Comparison of ENCODE assay signal across 26 cellular contexts in the genomic region with DNA sequence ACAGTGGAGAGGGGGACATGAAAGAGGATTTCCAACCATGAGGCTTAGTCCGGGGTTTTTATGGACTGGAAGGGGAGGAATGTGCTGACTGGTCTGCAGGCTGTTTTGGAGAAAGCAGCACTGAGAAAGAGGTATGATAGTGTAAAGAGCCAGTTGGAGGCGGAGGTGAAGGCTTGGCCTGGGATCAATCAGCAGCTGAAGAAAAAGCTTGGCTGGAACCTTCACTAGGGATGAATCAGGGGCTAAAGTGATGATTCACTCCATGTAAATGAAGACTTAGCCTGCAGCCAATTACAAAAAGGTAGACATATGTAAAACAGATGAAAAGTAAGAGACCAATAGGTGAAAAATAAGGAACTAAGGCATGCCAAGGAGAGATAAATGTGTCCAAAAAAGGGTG.
A peak's percentile ranks its signal among the peaks of the same experiment; 100 is the strongest.
DNase-seq lines count a peak whose midpoint lies in the region; ATAC-seq, FAIRE-seq and TF ChIP-seq lines count a peak whose summit lies in the region.
"Had no signal": no experiment of that assay in that cellular context is flagged by ENCODE, and none has a peak within 500 bp of the region (broad histone marks: within the 10 kb centered on the region; RNA-seq: fewer than 3 reads in every experiment).

No MANE protein-coding gene starts in this region.

- H3K27ac ChIP-seq in RWPE1 (no peak overlapping the region), endodermal cell (ENCODE audit: low read depth, low read length) (no peak overlapping the region), neural progenitor cell (no peak overlapping the region)
- H3K27ac ChIP-seq: BLaER1, dorsolateral prefrontal cortex, pancreas, right atrium auricular region had no signal

- no peak for ATAC-seq in HG03439 (IDR thresholded peaks at IDR 0.05; ENCODE audit: unreplicated experiment)
- ATAC-seq: HCT116, left colon, pancreas, WTC11 had no signal

- DNase-seq in H54 (ENCODE audit: insufficient read length, low spot score) (peak; percentile 1), RWPE1 (ENCODE audit: low spot score) (peak; percentile 30), endodermal cell (peak; percentile 46), neural progenitor cell (ENCODE audit: low spot score) (no peak), GM12891 (ENCODE audit: insufficient read length, low spot score) (no peak), superior temporal gyrus (ENCODE audit: extremely low spot score) (no peak)
- DNase-seq: anterior cingulate cortex; cerebellar nuclear complex; COR-L47; DMS79; dorsolateral prefrontal cortex; head of caudate nucleus; left colon; NCI-H146; pancreas; stimulated activated CD4-positive, alpha-beta T cell treated with anti-CD3 and anti-CD28 coated beads, Interleukin-12 subunit alpha, Interleukin-12 subunit beta, amount 100 ng/mL, for 4 hours; stimulated activated CD4-positive, alpha-beta T cell treated with anti-CD3 and anti-CD28 coated beads, Interleukin-4, amount 100 ng/mL, for 1 hour had no signal

- H3K9me3 Mint-ChIP-seq in endodermal cell (peaks cover 9% of the 10 kb centered on the region), neural progenitor cell (no peaks in the 10 kb centered on the region)
- H3K9me3 Mint-ChIP-seq: activated naive CD4-positive, alpha-beta T cell treated with anti-CD3 and anti-CD28 coated beads, Interleukin-2, amount 50 U/mL, for 24 hours; activated T-helper 1 cell treated with anti-CD3 and anti-CD28 coated beads, Interleukin-12 subunit alpha, Interleukin-12 subunit beta, Interleukin-2, Interleukin-4 antibody, amounts not matched to agents 30 ng/mL and 10 ng/mL and 1 ng/mL, durations not matched to agents 14 hours and 24 hours and 36 hours; type B pancreatic cell had no signal

- no peak overlapping the region for H3K9ac ChIP-seq in endodermal cell (ENCODE audit: extremely low read depth, low read length, poor library complexity, severe bottlenecking)
- H3K9ac ChIP-seq in neural progenitor cell, result no peak overlapping the region
- H3K9ac ChIP-seq: BLaER1 had no signal

- H3K79me2 ChIP-seq in neural progenitor cell (ENCODE audit: low read depth), result no peaks in the 10 kb centered on the region

- no peak overlapping the region for H3K4me3 ChIP-seq in endodermal cell (ENCODE audit: low read length)
- no peak overlapping the region for H3K4me3 ChIP-seq in neural progenitor cell
- H3K4me3 ChIP-seq: BLaER1, dorsolateral prefrontal cortex, pancreas, right atrium auricular region had no signal

- CTCF ChIA-PET in RWPE1 (lab: Yijun Ruan, JAX), result no interaction called here

- H3K9me3 ChIP-seq in endodermal cell (ENCODE audit: control insufficient read depth, low read length), result peaks cover 10% of the 10 kb centered on the region
- H3K9me3 ChIP-seq in neural progenitor cell (ENCODE audit: low read depth), result no peaks in the 10 kb centered on the region
- H3K9me3 ChIP-seq: pancreas had no signal

- H3K4me1 Mint-ChIP-seq in endodermal cell, result no peaks in the 10 kb centered on the region
- no peaks in the 10 kb centered on the region for H3K4me1 Mint-ChIP-seq in neural progenitor cell
- H3K4me1 Mint-ChIP-seq: activated naive CD4-positive, alpha-beta T cell treated with anti-CD3 and anti-CD28 coated beads, Interleukin-2, amount 50 U/mL, for 24 hours; WTC11 had no signal

- H2AFZ ChIP-seq in neural progenitor cell (replicated peaks), result peak overlapping the region; percentile 94

- H3K4me1 ChIP-seq in endodermal cell (ENCODE audit: control insufficient read depth, insufficient read depth, low read length) (no peaks in the 10 kb centered on the region), neural progenitor cell (no peaks in the 10 kb centered on the region)
- H3K4me1 ChIP-seq: BLaER1, pancreas, right atrium auricular region had no signal

- no peaks in the 10 kb centered on the region for H3F3A ChIP-seq in neural progenitor cell (ENCODE audit: low read depth)

- FAIRE-seq in H54 (lab: Jason Lieb, UNC) (no peak), GM12891 (lab: Jason Lieb, UNC) (no peak)
- FAIRE-seq: endothelial cell of umbilical vein had no signal

- H3K27me3 ChIP-seq in endodermal cell (ENCODE audit: control insufficient read depth, insufficient read depth, low read length, poor library complexity, severe bottlenecking), result no peaks in the 10 kb centered on the region
- no peaks in the 10 kb centered on the region for H3K27me3 ChIP-seq in neural progenitor cell
- H3K27me3 ChIP-seq: BLaER1, dorsolateral prefrontal cortex, pancreas, right atrium auricular region had no signal

- H3K4me2 ChIP-seq in neural progenitor cell, result no peak overlapping the region
- H3K4me2 ChIP-seq: BLaER1 had no signal

- POLR2A ChIA-PET in RWPE1 (lab: Yijun Ruan, JAX; ENCODE audit: low non-redundant PET), result no interaction called here

- H3K4me3 Mint-ChIP-seq in endodermal cell (no peak overlapping the region), neural progenitor cell (no peak overlapping the region)
- H3K4me3 Mint-ChIP-seq: activated naive CD4-positive, alpha-beta T cell treated with anti-CD3 and anti-CD28 coated beads, Interleukin-2, amount 50 U/mL, for 24 hours; activated T-helper 1 cell treated with anti-CD3 and anti-CD28 coated beads, Interleukin-12 subunit alpha, Interleukin-12 subunit beta, Interleukin-2, Interleukin-4 antibody, amounts not matched to agents 30 ng/mL and 10 ng/mL and 1 ng/mL, durations not matched to agents 14 hours and 24 hours and 36 hours; type B pancreatic cell; WTC11 had no signal

- H4K20me1 ChIP-seq in neural progenitor cell (ENCODE audit: low read depth), result no peaks in the 10 kb centered on the region
- H4K20me1 ChIP-seq: BLaER1 had no signal

- H3K36me3 ChIP-seq in endodermal cell (ENCODE audit: control insufficient read depth, insufficient read depth, low read length), result no peaks in the 10 kb centered on the region
- H3K36me3 ChIP-seq in neural progenitor cell, result no peaks in the 10 kb centered on the region
- H3K36me3 ChIP-seq: BLaER1, pancreas, right atrium auricular region had no signal

- no peak overlapping the region for H3K27ac Mint-ChIP-seq in endodermal cell
- peak overlapping the region; percentile 22 for H3K27ac Mint-ChIP-seq in neural progenitor cell
- H3K27ac Mint-ChIP-seq: activated naive CD4-positive, alpha-beta T cell treated with anti-CD3 and anti-CD28 coated beads, Interleukin-2, amount 50 U/mL, for 24 hours; activated T-helper 1 cell treated with anti-CD3 and anti-CD28 coated beads, Interleukin-12 subunit alpha, Interleukin-12 subunit beta, Interleukin-2, Interleukin-4 antibody, amounts not matched to agents 30 ng/mL and 10 ng/mL and 1 ng/mL, durations not matched to agents 14 hours and 24 hours and 36 hours; type B pancreatic cell; WTC11 had no signal

- 95% methylated on average over 2 of the region's 2 CpGs for WGBS in endodermal cell (ENCODE audit: insufficient coverage in 1 of 2, insufficient read length in 1 of 2), 2 experiments

- H3K36me3 Mint-ChIP-seq in endodermal cell (ENCODE audit: low read depth) (no peaks in the 10 kb centered on the region), neural progenitor cell (no peaks in the 10 kb centered on the region)
- H3K36me3 Mint-ChIP-seq: activated naive CD4-positive, alpha-beta T cell treated with anti-CD3 and anti-CD28 coated beads, Interleukin-2, amount 50 U/mL, for 24 hours; type B pancreatic cell had no signal

- TF ChIP-seq POLR2A in H54 (IDR thresholded peaks at IDR 0.05; ENCODE audit: low read depth, low read length) (no peak), GM12891 (IDR thresholded peaks at IDR 0.05; ENCODE audit: low read depth, low read length) (no peak)

- TF ChIP-seq CTCF in RWPE1 (conservative IDR thresholded peaks at IDR 0.05; ENCODE audit: low read depth) (no peak), endodermal cell (conservative IDR thresholded peaks at IDR 0.05) (no peak), neural progenitor cell (IDR thresholded peaks at IDR 0.05) (no peak)

- H3K27me3 Mint-ChIP-seq in endodermal cell (ENCODE audit: insufficient read depth) (no peaks in the 10 kb centered on the region), neural progenitor cell (ENCODE audit: insufficient read depth, low read depth) (no peaks in the 10 kb centered on the region)
- H3K27me3 Mint-ChIP-seq: activated naive CD4-positive, alpha-beta T cell treated with anti-CD3 and anti-CD28 coated beads, Interleukin-2, amount 50 U/mL, for 24 hours; type B pancreatic cell had no signal

TF ChIP-seq in GM12891, 5 proteins besides CTCF, POLR2A, EP300 and RAD21:
- TF ChIP-seq POLR2AphosphoS5 (IDR thresholded peaks at IDR 0.05; ENCODE audit: low read depth, low read length), result no peak
- no peak for TF ChIP-seq POU2F2 (IDR thresholded peaks at IDR 0.05; ENCODE audit: low read depth, low read length)
- no peak for TF ChIP-seq TAF1 (IDR thresholded peaks at IDR 0.05; ENCODE audit: low read depth, low read length)
- TF ChIP-seq PAX5 (IDR thresholded peaks at IDR 0.05; ENCODE audit: insufficient read depth, low read length, severe bottlenecking), result no peak
- no peak for TF ChIP-seq SPI1 (IDR thresholded peaks at IDR 0.05; ENCODE audit: low read depth, low read length)

Comparison
In these comparisons a context has a peak if more than half of its experiments do, and no peak if none do; other contexts are left out.
1. DNase-seq: peak in H54 (single experiment), RWPE1 (single experiment) and endodermal cell (single experiment); none in neural progenitor cell (single experiment), GM12891 (single experiment) and superior temporal gyrus (single experiment).